ENCODE assay signal across 8 cellular contexts in the genomic region with DNA sequence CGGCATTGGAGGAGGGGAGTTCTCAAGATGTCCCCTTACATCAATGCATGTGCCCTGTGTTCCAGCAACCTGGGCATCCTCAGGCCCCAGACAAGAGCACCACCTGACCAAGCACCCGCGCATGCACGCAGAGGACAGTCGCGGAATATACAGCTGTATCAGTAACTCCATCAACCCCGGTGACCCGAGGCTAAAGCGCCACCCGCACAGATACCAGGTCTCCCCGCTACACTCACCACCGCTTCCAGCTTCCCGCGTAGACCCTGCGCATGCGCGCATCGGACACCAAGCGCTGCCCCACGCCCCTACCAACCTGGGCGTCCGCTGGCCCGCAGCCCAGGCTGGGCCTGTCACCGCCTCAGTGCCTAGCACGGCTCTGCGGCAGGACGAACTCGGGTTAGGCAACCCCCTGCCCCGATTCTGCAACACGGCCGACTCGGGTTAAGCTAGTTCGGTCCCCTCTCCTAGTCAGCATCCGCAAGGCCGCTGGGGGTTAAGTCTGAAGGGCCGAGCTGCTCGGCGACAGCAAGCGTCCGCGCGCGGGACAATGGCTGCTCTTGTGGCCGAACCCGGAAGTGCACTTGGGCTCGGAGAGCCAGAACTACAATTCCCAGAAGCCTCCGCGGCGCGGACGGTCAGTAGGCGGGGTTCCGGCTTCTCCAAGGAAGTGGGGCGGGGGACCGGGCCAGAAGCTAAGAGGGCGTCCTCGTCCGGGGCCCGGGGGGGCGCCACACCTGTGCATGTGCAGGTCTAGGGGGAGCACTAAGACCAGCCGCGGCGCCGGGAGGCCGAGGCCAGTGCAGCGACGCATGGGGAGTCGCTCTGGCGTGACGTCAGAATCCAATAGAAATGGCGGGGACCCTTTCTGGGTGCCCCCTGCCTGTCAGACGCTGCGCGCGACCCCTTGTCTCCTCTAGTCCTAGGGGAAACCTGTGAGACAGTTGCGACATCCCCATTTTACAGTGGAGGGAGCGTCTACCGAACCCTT. TPM values are rescaled to one million over a fixed set of nuclear protein-coding genes. Genes with fewer than 3 reads are reported as not detected.
DNase-seq lines count a peak whose midpoint lies in the region; ATAC-seq and TF ChIP-seq lines count a peak whose summit lies in the region.

A gene (minus strand): TSS at position 561 of the 988 bp plus-strand sequence. CDS start 3,188 bp downstream, outside the sequence.

- peak within 1 kb of the TSS; percentile 68 to 80 for H3K9ac ChIP-seq in liver (ENCODE audit: low read depth in 1 of 2, low read length in 2 of 2)

- peaks cover 6 to 26% (median 21%) of the 10 kb centered on the region in 4 donors for H3K36me3 ChIP-seq in liver (ENCODE audit: control insufficient read depth in 4 of 4, insufficient read depth in 3 of 4, low read depth in 1 of 4, low read length in 3 of 4)

- TF ChIP-seq CTCF in liver (IDR thresholded peaks at IDR 0.05; ENCODE audit: low read depth, low read length, missing input control), result peak; percentile 66

- under 1% methylated on average over 78 of the region's 78 CpGs for WGBS in liver

- H3K9me3 ChIP-seq in liver (ENCODE audit: control insufficient read depth in 4 of 4, low read length in 3 of 4), result peaks cover 18 to 31% (median 27%) of the 10 kb centered on the region in 4 donors

- H3K27ac ChIP-seq in liver (ENCODE audit: low read depth in 1 of 2, low read length in 2 of 2), result peak within 1 kb of the TSS; percentile 94 to 95

- ATAC-seq in GM19351 (IDR thresholded peaks at IDR 0.05; ENCODE audit: unreplicated experiment), result peak; percentile 78
- peak; percentile 88 for ATAC-seq in HG03520 (IDR thresholded peaks at IDR 0.05; ENCODE audit: unreplicated experiment)

- DNase-seq in CD1c-positive myeloid dendritic cell (ENCODE audit: extremely low spot score) (peak; percentile 97), NCI-H69 (lab: John Stamatoyannopoulos, UW) (peak; percentile 99), dermis blood vessel endothelial cell (peak; percentile 95)
- peak; percentile 92 to 93 for DNase-seq in activated CD4-positive, alpha-beta T cell treated with anti-CD3 and anti-CD28 coated beads, Interleukin-2, amount 50 U/mL, for 24 hours (ENCODE audit: low read depth in 1 of 2, low spot score in 1 of 2)
- peak; percentile 96 for DNase-seq in stimulated activated CD4-positive, alpha-beta T cell treated with anti-CD3 and anti-CD28 coated beads, Interleukin-4, amount 100 ng/mL, for 1 hour

- peak in 1 of 2 donors; percentile 30 for TF ChIP-seq RAD21 in liver (IDR thresholded peaks at IDR 0.05)

- H3K4me1 ChIP-seq in liver (ENCODE audit: control insufficient read depth in 4 of 4, insufficient read depth in 4 of 4, low read length in 3 of 4), result peaks cover 6 to 15% (median 12%) of the 10 kb centered on the region in 4 donors

- no peaks in the 10 kb centered on the region for H3K27me3 ChIP-seq in liver (ENCODE audit: control insufficient read depth in 4 of 4, insufficient read depth in 4 of 4, low read length in 3 of 4)

- H3K4me3 ChIP-seq in liver (ENCODE audit: low read depth in 1 of 3, low read length in 3 of 3), result peak within 1 kb of the TSS; percentile 88 to 98 (median 89)

TF ChIP-seq in liver, 16 proteins besides CTCF, POLR2A, EP300 and RAD21:
- TF ChIP-seq RXRA (IDR thresholded peaks at IDR 0.05) (peak in 1 of 2 donors; percentile 36), NR2F2 (IDR thresholded peaks at IDR 0.05) (no peak), TAF1 (conservative IDR thresholded peaks at IDR 0.05) (peak; percentile 41), HNF4G (IDR thresholded peaks at IDR 0.05) (no peak), GABPA (IDR thresholded peaks at IDR 0.05 in 1 of 2, conservative IDR thresholded peaks at IDR 0.05 in 1 of 2) (peak; percentile 63 to 93), JUND (IDR thresholded peaks at IDR 0.05) (no peak), EGR1 (IDR thresholded peaks at IDR 0.05; ENCODE audit: low read depth in 2 of 2) (peak; percentile 51 to 71), HNF4A (conservative IDR thresholded peaks at IDR 0.05) (peak in 1 of 2 donors; percentile 15), YY1 (IDR thresholded peaks at IDR 0.05) (peak; percentile 99), FOXA2 (IDR thresholded peaks at IDR 0.05) (no peak), SP1 (IDR thresholded peaks at IDR 0.05) (peak; percentile 50), FOXA1 (IDR thresholded peaks at IDR 0.05) (no peak)
- TF ChIP-seq, protein P1, sequence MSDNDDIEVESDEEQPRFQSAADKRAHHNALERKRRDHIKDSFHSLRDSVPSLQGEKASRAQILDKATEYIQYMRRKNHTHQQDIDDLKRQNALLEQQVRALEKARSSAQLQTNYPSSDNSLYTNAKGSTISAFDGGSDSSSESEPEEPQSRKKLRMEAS (IDR thresholded peaks at IDR 0.05), result peak; percentile 49
- TF ChIP-seq, protein P2, sequence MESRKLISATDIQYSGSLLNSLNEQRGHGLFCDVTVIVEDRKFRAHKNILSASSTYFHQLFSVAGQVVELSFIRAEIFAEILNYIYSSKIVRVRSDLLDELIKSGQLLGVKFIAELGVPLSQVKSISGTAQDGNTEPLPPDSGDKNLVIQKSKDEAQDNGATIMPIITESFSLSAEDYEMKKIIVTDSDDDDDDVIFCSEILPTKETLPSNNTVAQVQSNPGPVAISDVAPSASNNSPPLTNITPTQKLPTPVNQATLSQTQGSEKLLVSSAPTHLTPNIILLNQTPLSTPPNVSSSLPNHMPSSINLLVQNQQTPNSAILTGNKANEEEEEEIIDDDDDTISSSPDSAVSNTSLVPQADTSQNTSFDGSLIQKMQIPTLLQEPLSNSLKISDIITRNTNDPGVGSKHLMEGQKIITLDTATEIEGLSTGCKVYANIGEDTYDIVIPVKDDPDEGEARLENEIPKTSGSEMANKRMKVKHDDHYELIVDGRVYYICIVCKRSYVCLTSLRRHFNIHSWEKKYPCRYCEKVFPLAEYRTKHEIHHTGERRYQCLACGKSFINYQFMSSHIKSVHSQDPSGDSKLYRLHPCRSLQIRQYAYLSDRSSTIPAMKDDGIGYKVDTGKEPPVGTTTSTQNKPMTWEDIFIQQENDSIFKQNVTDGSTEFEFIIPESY (IDR thresholded peaks at IDR 0.05), result peak; percentile 62
- TF ChIP-seq, protein P3, sequence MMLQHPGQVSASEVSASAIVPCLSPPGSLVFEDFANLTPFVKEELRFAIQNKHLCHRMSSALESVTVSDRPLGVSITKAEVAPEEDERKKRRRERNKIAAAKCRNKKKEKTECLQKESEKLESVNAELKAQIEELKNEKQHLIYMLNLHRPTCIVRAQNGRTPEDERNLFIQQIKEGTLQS (IDR thresholded peaks at IDR 0.05), result no peak
- TF ChIP-seq, protein P4, sequence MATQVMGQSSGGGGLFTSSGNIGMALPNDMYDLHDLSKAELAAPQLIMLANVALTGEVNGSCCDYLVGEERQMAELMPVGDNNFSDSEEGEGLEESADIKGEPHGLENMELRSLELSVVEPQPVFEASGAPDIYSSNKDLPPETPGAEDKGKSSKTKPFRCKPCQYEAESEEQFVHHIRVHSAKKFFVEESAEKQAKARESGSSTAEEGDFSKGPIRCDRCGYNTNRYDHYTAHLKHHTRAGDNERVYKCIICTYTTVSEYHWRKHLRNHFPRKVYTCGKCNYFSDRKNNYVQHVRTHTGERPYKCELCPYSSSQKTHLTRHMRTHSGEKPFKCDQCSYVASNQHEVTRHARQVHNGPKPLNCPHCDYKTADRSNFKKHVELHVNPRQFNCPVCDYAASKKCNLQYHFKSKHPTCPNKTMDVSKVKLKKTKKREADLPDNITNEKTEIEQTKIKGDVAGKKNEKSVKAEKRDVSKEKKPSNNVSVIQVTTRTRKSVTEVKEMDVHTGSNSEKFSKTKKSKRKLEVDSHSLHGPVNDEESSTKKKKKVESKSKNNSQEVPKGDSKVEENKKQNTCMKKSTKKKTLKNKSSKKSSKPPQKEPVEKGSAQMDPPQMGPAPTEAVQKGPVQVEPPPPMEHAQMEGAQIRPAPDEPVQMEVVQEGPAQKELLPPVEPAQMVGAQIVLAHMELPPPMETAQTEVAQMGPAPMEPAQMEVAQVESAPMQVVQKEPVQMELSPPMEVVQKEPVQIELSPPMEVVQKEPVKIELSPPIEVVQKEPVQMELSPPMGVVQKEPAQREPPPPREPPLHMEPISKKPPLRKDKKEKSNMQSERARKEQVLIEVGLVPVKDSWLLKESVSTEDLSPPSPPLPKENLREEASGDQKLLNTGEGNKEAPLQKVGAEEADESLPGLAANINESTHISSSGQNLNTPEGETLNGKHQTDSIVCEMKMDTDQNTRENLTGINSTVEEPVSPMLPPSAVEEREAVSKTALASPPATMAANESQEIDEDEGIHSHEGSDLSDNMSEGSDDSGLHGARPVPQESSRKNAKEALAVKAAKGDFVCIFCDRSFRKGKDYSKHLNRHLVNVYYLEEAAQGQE (IDR thresholded peaks at IDR 0.05), result no peak

RNA-seq across cellular contexts. Expression of the gene that starts here (rescaled TPM):
- total RNA-seq in dermis blood vessel endothelial cell (15.4 and 18.0 TPM in 2 replicates), liver (1 to 10 TPM; 5.5 to 7.6 TPM)
- polyA plus RNA-seq in liver, result 1 to 10 TPM; 2.0 to 3.1 TPM

Comparison
In these comparisons a context has a peak if more than half of its experiments do, and no peak if none do; other contexts are left out.
1. Peak in every context shown above with its lines: DNase-seq, ATAC-seq, H3K4me3 ChIP-seq and H3K27ac ChIP-seq.